1 cellular context compared by ENCODE assay signal in genomic region chr6:155141002-155141401, GRCh38.
TF ChIP-seq lines count a peak whose summit lies in the region.

No MANE protein-coding gene starts in this region.

TF ChIP-seq in IMR-90, 13 proteins besides CTCF, POLR2A, EP300 and RAD21 (continued from another document):
- TF ChIP-seq RCOR1 (IDR thresholded peaks at IDR 0.05; ENCODE audit: insufficient replicate concordance, low read length) (no peak), USF2 (IDR thresholded peaks at IDR 0.05; ENCODE audit: low read depth, low read length) (no peak), FOS (IDR thresholded peaks at IDR 0.05; ENCODE audit: low read depth, low read length) (no peak), CHD1 (IDR thresholded peaks at IDR 0.05; ENCODE audit: low read depth, low read length) (no peak), NFE2L2 (IDR thresholded peaks at IDR 0.05; ENCODE audit: low read depth, low read length) (no peak), MAZ (IDR thresholded peaks at IDR 0.05; ENCODE audit: borderline replicate concordance, low read depth, low read length) (no peak), BHLHE40 (IDR thresholded peaks at IDR 0.05; ENCODE audit: low read depth, low read length) (no peak), RFX5 (IDR thresholded peaks at IDR 0.05; ENCODE audit: low read depth, low read length) (no peak), SMC3 (IDR thresholded peaks at IDR 0.05; ENCODE audit: low read depth, low read length) (no peak)
